8 cellular contexts compared by ENCODE assay signal in genomic region chr7:39565538-39565937, GRCh38. TPM values are rescaled to one million over a fixed set of nuclear protein-coding genes. Genes with fewer than 3 reads are reported as not detected.
DNase-seq lines count a peak whose midpoint lies in the region; ATAC-seq and TF ChIP-seq lines count a peak whose summit lies in the region.

No MANE protein-coding gene starts in this region.

- peak overlapping the region; percentile 99 for H3K4me3 Mint-ChIP-seq in dendritic cell treated with granulocyte-macrophage colony-stimulating factor and Interleukin-4, amounts not matched to agents 40 ng/mL and 50 ng/mL, for 4 days
- H3K4me3 Mint-ChIP-seq in naive thymus-derived CD8-positive, alpha-beta T cell = peak overlapping the region; percentile 98 to 100 (median 99)

- H3K4me3 ChIP-seq in LNCaP clone FGC (ENCODE audit: low read depth, low read length) = peak overlapping the region; percentile 79

- H3K27me3 Mint-ChIP-seq in dendritic cell treated with granulocyte-macrophage colony-stimulating factor and Interleukin-4, amounts not matched to agents 40 ng/mL and 50 ng/mL, for 4 days = peaks cover 2% of the 10 kb centered on the region
- peaks cover 0 to 2% (median 0%) of the 10 kb centered on the region in 5 donors for H3K27me3 Mint-ChIP-seq in naive thymus-derived CD8-positive, alpha-beta T cell

- H3K9me3 Mint-ChIP-seq in dendritic cell treated with granulocyte-macrophage colony-stimulating factor and Interleukin-4, amounts not matched to agents 40 ng/mL and 50 ng/mL, for 4 days = peaks cover 9% of the 10 kb centered on the region
- H3K9me3 Mint-ChIP-seq in naive thymus-derived CD8-positive, alpha-beta T cell = no peaks in the 10 kb centered on the region

- peak overlapping the region; percentile 81 for H3K27ac Mint-ChIP-seq in dendritic cell treated with granulocyte-macrophage colony-stimulating factor and Interleukin-4, amounts not matched to agents 40 ng/mL and 50 ng/mL, for 4 days
- peak overlapping the region; percentile 97 to 99 (median 98) for H3K27ac Mint-ChIP-seq in naive thymus-derived CD8-positive, alpha-beta T cell

- POLR2A ChIA-PET in naive thymus-derived CD8-positive, alpha-beta T cell (lab: Charles Lee) = no interaction called here

- TF ChIP-seq CTCF in C4-2B (conservative IDR thresholded peaks at IDR 0.05) (no peak), LNCaP clone FGC (IDR thresholded peaks at IDR 0.05; ENCODE audit: control insufficient read depth, extremely low read depth, insufficient read depth) (no peak), GM13976 (IDR thresholded peaks at IDR 0.05; ENCODE audit: borderline replicate concordance, control extremely low read depth, extremely low read depth, insufficient read depth, missing control alignments) (no peak)

- DNase-seq in LNCaP clone FGC (ENCODE audit: low read depth) (no peak), GM13976 (ENCODE audit: low spot score) (no peak)
- DNase-seq in naive thymus-derived CD8-positive, alpha-beta T cell = no peak

- H3K27ac ChIP-seq in C4-2B = peak overlapping the region; percentile 76

- intact Hi-C loops in dendritic cell treated with granulocyte-macrophage colony-stimulating factor and Interleukin-4, amounts not matched to agents 40 ng/mL and 50 ng/mL, for 4 days (cut with micrococcal nuclease) = loop anchor here (5.0 kb wide), 1 partner anchor 567 kb away; the partner anchor contains the start of gene MPLKIP

- peaks cover 6% of the 10 kb centered on the region for H3K36me3 Mint-ChIP-seq in dendritic cell treated with granulocyte-macrophage colony-stimulating factor and Interleukin-4, amounts not matched to agents 40 ng/mL and 50 ng/mL, for 4 days (ENCODE audit: low read depth)
- H3K36me3 Mint-ChIP-seq in naive thymus-derived CD8-positive, alpha-beta T cell = peaks cover 2 to 8% (median 4%) of the 10 kb centered on the region in 3 donors

- peaks cover 10% of the 10 kb centered on the region for H3K4me1 Mint-ChIP-seq in dendritic cell treated with granulocyte-macrophage colony-stimulating factor and Interleukin-4, amounts not matched to agents 40 ng/mL and 50 ng/mL, for 4 days (ENCODE audit: low read depth)
- H3K4me1 Mint-ChIP-seq in naive thymus-derived CD8-positive, alpha-beta T cell = peaks cover 10 to 36% (median 32%) of the 10 kb centered on the region in 4 donors

- in situ Hi-C loops in GM13976 (cut with MboI; ENCODE audit: low sequenced_read_pairs, unreplicated experiment) = no loop called here

- no peak for ATAC-seq in naive thymus-derived CD8-positive, alpha-beta T cell
- ATAC-seq in GM21528 (IDR thresholded peaks at IDR 0.05; ENCODE audit: low FRiP score, unreplicated experiment) (no peak), GM19463 (IDR thresholded peaks at IDR 0.05; ENCODE audit: unreplicated experiment) (no peak), HG02642 (IDR thresholded peaks at IDR 0.05; ENCODE audit: poor library complexity, unreplicated experiment) (no peak)

RNA-seq across cellular contexts. Expression of gene YAE1, which starts 0.7 kb away (rescaled TPM):
- 10 to 100 TPM; 33.7 to 37.6 TPM for total RNA-seq in naive thymus-derived CD8-positive, alpha-beta T cell
- 10 to 100 TPM; 10.9 to 20.6 (median 17.6) TPM for polyA plus RNA-seq in naive thymus-derived CD8-positive, alpha-beta T cell

RNA-seq across cellular contexts. Expression of gene RALA, which starts 57.8 kb away (rescaled TPM):
- total RNA-seq in naive thymus-derived CD8-positive, alpha-beta T cell = 10 to 100 TPM; 39.7 to 44.9 TPM
- 10 to 100 TPM; 46.6 to 55.1 (median 48.2) TPM for polyA plus RNA-seq in naive thymus-derived CD8-positive, alpha-beta T cell
